In genomic region chr2:190840572-190841172, GRCh38 we compare ENCODE assay signal across 27 cellular contexts. TPM values are rescaled to one million over a fixed set of nuclear protein-coding genes. Genes with fewer than 3 reads are reported as not detected.
DNase-seq lines count a peak whose midpoint lies in the region; ATAC-seq, FAIRE-seq and TF ChIP-seq lines count a peak whose summit lies in the region.
"Had no signal": no experiment of that assay in that cellular context is flagged by ENCODE, and none has a peak within 500 bp of the region (broad histone marks: within the 10 kb centered on the region; RNA-seq: fewer than 3 reads in every experiment).

No MANE protein-coding gene starts in this region.

- DNase-seq in NCI-H2196 treated with DMSO at 0.1 percent for 48 hours (lab: John Stamatoyannopoulos, UW; ENCODE audit: unreplicated experiment) (peak; percentile 14), NCI-H2196 (lab: John Stamatoyannopoulos, UW; ENCODE audit: unreplicated experiment) (no peak), HTR-8/SVneo (ENCODE audit: insufficient read length, low spot score) (no peak), brain pericyte (ENCODE audit: low read depth, low spot score) (peak; percentile 13), osteocyte (ENCODE audit: extremely low spot score, unreplicated experiment) (no peak), endodermal cell (no peak)
- no peak for DNase-seq in activated naive CD4-positive, alpha-beta T cell treated with Interleukin-2 at 50 U/mL for 16 hours
- DNase-seq: activated CD4-positive, alpha-beta T cell treated with anti-CD3 and anti-CD28 coated beads, Interleukin-2, amount 50 U/mL, for 1 hour; activated CD8-positive, alpha-beta memory T cell treated with anti-CD3 and anti-CD28 coated beads, Interleukin-2, amount 50 U/mL, for 48 hours; activated naive CD8-positive, alpha-beta T cell treated with anti-CD3 and anti-CD28 coated beads, Interleukin-2, amount 50 U/mL, for 24 hours; brain microvascular endothelial cell; cortex of kidney; GF-D8; heart left ventricle; left lung; NCI-H1092 treated with DMSO at 0.1 percent for 48 hours; NCI-H2081; pancreas had no signal

- H3K36me3 Mint-ChIP-seq in osteocyte (ENCODE audit: unreplicated experiment) = no peaks in the 10 kb centered on the region
- H3K36me3 Mint-ChIP-seq in endodermal cell (ENCODE audit: low read depth) = no peaks in the 10 kb centered on the region

- H3K4me3 Mint-ChIP-seq in osteocyte (ENCODE audit: unreplicated experiment) (no peak overlapping the region), endodermal cell (no peak overlapping the region)
- H3K4me3 Mint-ChIP-seq: activated naive CD8-positive, alpha-beta T cell treated with anti-CD3 and anti-CD28 coated beads, Interleukin-2, amount 50 U/mL, for 24 hours; nephron; T-helper 2 cell treated with Interferon-gamma antibody and Interleukin-4, amounts not matched to agents 5 μg/mL and 100 μg/mL, for 36 hours had no signal

- no peak overlapping the region for H3K9ac ChIP-seq in endodermal cell (ENCODE audit: extremely low read depth, low read length, poor library complexity, severe bottlenecking)
- H3K9ac ChIP-seq: BLaER1 treated with 17β-estradiol and CSF1 and Interleukin-3, amounts not matched to agents 10 nM and 100 nM had no signal

- TF ChIP-seq CTCF in osteocyte (IDR thresholded peaks at IDR 0.05) = no peak
- TF ChIP-seq CTCF in endodermal cell (conservative IDR thresholded peaks at IDR 0.05) = no peak

- H3K9me3 ChIP-seq in endodermal cell (ENCODE audit: control insufficient read depth, low read length) = no peaks in the 10 kb centered on the region
- H3K9me3 ChIP-seq: BLaER1 treated with 17β-estradiol and CSF1 and Interleukin-3, amounts not matched to agents 10 nM and 100 nM; heart left ventricle; left lung; pancreas had no signal

- ATAC-seq in GM18858 (IDR thresholded peaks at IDR 0.05; ENCODE audit: unreplicated experiment) = no peak
- ATAC-seq: activated naive CD8-positive, alpha-beta T cell treated with anti-CD3 and anti-CD28 coated beads, Interleukin-2, amount 50 U/mL, for 24 hours; heart left ventricle; left lung; pancreas; sciatic nerve; SK-N-SH treated with all-trans-retinoic acid at 6 μM for 48 hours had no signal

- peaks cover 3% of the 10 kb centered on the region for H3K9me3 Mint-ChIP-seq in osteocyte (ENCODE audit: unreplicated experiment)
- H3K9me3 Mint-ChIP-seq in endodermal cell = no peaks in the 10 kb centered on the region
- H3K9me3 Mint-ChIP-seq: activated T-helper 2 cell treated with anti-CD3 and anti-CD28 coated beads, Interferon-gamma antibody, Interleukin-2, Interleukin-4, amounts not matched to agents 10 μg/mL and 5 μg/mL and 100 μg/mL, durations not matched to agents 14 hours and 24 hours and 36 hours; nephron; T-helper 2 cell treated with Interferon-gamma antibody and Interleukin-4, amounts not matched to agents 5 μg/mL and 100 μg/mL, for 36 hours had no signal

- H3K27ac ChIP-seq in endodermal cell (ENCODE audit: low read depth, low read length) = no peak overlapping the region
- H3K27ac ChIP-seq: BLaER1 treated with 17β-estradiol and CSF1 and Interleukin-3, amounts not matched to agents 10 nM and 100 nM; brain microvascular endothelial cell; heart left ventricle; left lung; pancreas; VCaP had no signal

- H3K27me3 Mint-ChIP-seq in osteocyte (ENCODE audit: unreplicated experiment) (no peaks in the 10 kb centered on the region), endodermal cell (ENCODE audit: insufficient read depth) (no peaks in the 10 kb centered on the region)
- H3K27me3 Mint-ChIP-seq: activated naive CD8-positive, alpha-beta T cell treated with anti-CD3 and anti-CD28 coated beads, Interleukin-2, amount 50 U/mL, for 24 hours had no signal

- H3K36me3 ChIP-seq in endodermal cell (ENCODE audit: control insufficient read depth, insufficient read depth, low read length) = no peaks in the 10 kb centered on the region
- H3K36me3 ChIP-seq: BLaER1 treated with 17β-estradiol and CSF1 and Interleukin-3, amounts not matched to agents 10 nM and 100 nM; brain microvascular endothelial cell; heart left ventricle; left lung; pancreas had no signal

- H3K4me1 Mint-ChIP-seq in osteocyte (ENCODE audit: unreplicated experiment) (peaks cover 62% of the 10 kb centered on the region), endodermal cell (peaks cover 13% of the 10 kb centered on the region)

- peak overlapping the region; percentile 57 for H3K27ac Mint-ChIP-seq in osteocyte (ENCODE audit: unreplicated experiment)
- no peak overlapping the region for H3K27ac Mint-ChIP-seq in endodermal cell
- H3K27ac Mint-ChIP-seq: activated T-helper 2 cell treated with anti-CD3 and anti-CD28 coated beads, Interferon-gamma antibody, Interleukin-2, Interleukin-4, amounts not matched to agents 10 μg/mL and 5 μg/mL and 100 μg/mL, durations not matched to agents 14 hours and 24 hours and 36 hours; nephron; T-helper 2 cell treated with Interferon-gamma antibody and Interleukin-4, amounts not matched to agents 5 μg/mL and 100 μg/mL, for 36 hours had no signal

- peaks cover 7% of the 10 kb centered on the region for H3K4me1 ChIP-seq in endodermal cell (ENCODE audit: control insufficient read depth, insufficient read depth, low read length)
- H3K4me1 ChIP-seq: pancreas had no signal

- H3K4me3 ChIP-seq in endodermal cell (ENCODE audit: low read length) = no peak overlapping the region
- H3K4me3 ChIP-seq: BLaER1 treated with 17β-estradiol and CSF1 and Interleukin-3, amounts not matched to agents 10 nM and 100 nM; heart left ventricle; left lung; pancreas had no signal

- FAIRE-seq in HTR-8/SVneo (lab: Jason Lieb, UNC) = peak; percentile 52
- FAIRE-seq: A204.1, pancreas had no signal

- WGBS in endodermal cell (ENCODE audit: insufficient coverage in 1 of 2, insufficient read length in 1 of 2), 2 experiments = 77 to 83% methylated on average over 3 to 4 of the region's 4 CpGs

- no peaks in the 10 kb centered on the region for H3K27me3 ChIP-seq in endodermal cell (ENCODE audit: control insufficient read depth, insufficient read depth, low read length, poor library complexity, severe bottlenecking)
- H3K27me3 ChIP-seq: BLaER1 treated with 17β-estradiol and CSF1 and Interleukin-3, amounts not matched to agents 10 nM and 100 nM; brain microvascular endothelial cell; heart left ventricle; left lung; pancreas had no signal

RNA-seq across cellular contexts. Expression of gene GLS, which starts 39.9 kb away (rescaled TPM):
- 167 and 178 TPM in 2 replicates for total RNA-seq in osteocyte
- 10 to 100 TPM; 47.2 to 99.3 TPM for total RNA-seq in endodermal cell
- polyA plus RNA-seq in endodermal cell (2013, experiment 1 of 2) = 34.8 TPM
- polyA plus RNA-seq in endodermal cell (2013, experiment 2 of 2) = 38.4 TPM

Comparison
In these comparisons a context has a peak if more than half of its experiments do, and no peak if none do; other contexts are left out.
1. DNase-seq: peak in NCI-H2196 treated with DMSO at 0.1 percent for 48 hours (single experiment) and brain pericyte (single experiment); none in NCI-H2196 (single experiment), HTR-8/SVneo (single experiment), osteocyte (single experiment), endodermal cell (single experiment) and activated naive CD4-positive, alpha-beta T cell treated with Interleukin-2 at 50 U/mL for 16 hours (single experiment).